Comparison of ENCODE assay signal across 12 cellular contexts in genomic region chr14:90642239-90642717, GRCh38.
DNase-seq lines count a peak whose midpoint lies in the region; ATAC-seq lines count a peak whose summit lies in the region.
"Had no signal": no experiment of that assay in that cellular context is flagged by ENCODE, and none has a peak within 500 bp of the region (broad histone marks: within the 10 kb centered on the region; RNA-seq: fewer than 3 reads in every experiment).

No MANE protein-coding gene starts in this region.

- H3K4me3 ChIP-seq in muscle layer of colon (ENCODE audit: low read depth in 1 of 2, low read length in 2 of 2) = no peak overlapping the region
- H3K4me3 ChIP-seq: Peyer's patch had no signal

- intact Hi-C loops in Right ventricle myocardium inferior (cut with DNase I) = no loop called here
- intact Hi-C loops in cardiac septum (cut with DNase I) = no loop called here
- intact Hi-C loops in Right ventricle myocardium superior (cut with DNase I) = no loop called here

- ATAC-seq in Right ventricle myocardium inferior = peak; percentile 67
- ATAC-seq in Right ventricle myocardium superior (ENCODE audit: poor library complexity) = peak; percentile 76
- ATAC-seq: HCT116 had no signal

- no peaks in the 10 kb centered on the region for H3K9me3 ChIP-seq in muscle layer of colon (ENCODE audit: low read length)
- H3K9me3 ChIP-seq: Peyer's patch had no signal

- H3K36me3 ChIP-seq in muscle layer of colon (ENCODE audit: insufficient read depth, low read length) = peaks cover 9% of the 10 kb centered on the region
- H3K36me3 ChIP-seq: Peyer's patch had no signal

- H3K27ac ChIP-seq in muscle layer of colon (ENCODE audit: low read depth, low read length) = peak overlapping the region; percentile 75

- H3K9ac ChIP-seq in muscle layer of colon (ENCODE audit: low read length) = no peak overlapping the region

- DNase-seq in Right ventricle myocardium inferior (ENCODE audit: missing footprints) (no peak), cardiac septum (ENCODE audit: low spot score) (no peak), Right ventricle myocardium superior (no peak), NCI-H2196 (lab: John Stamatoyannopoulos, UW; ENCODE audit: unreplicated experiment) (no peak), T-helper 1 cell (no peak)
- DNase-seq in activated CD4-positive, CD25-positive, alpha-beta regulatory T cell treated with anti-CD3 and anti-CD28 coated beads, Interleukin-2, amount 50 U/mL, for 72 hours = no peak
- no peak for DNase-seq in stimulated activated CD4-positive, alpha-beta T cell treated with anti-CD3 and anti-CD28 coated beads, Interleukin-15, amount 100 ng/mL, for 24 hours
- DNase-seq: activated B cell treated with CpG ODN at 0.5 μM for 24 hours, NCI-H1105, Peyer's patch had no signal

- H3K27me3 ChIP-seq in muscle layer of colon (ENCODE audit: control insufficient read depth in 1 of 2, insufficient read depth in 2 of 2, low read length in 2 of 2) = no peaks in the 10 kb centered on the region
- H3K27me3 ChIP-seq: Peyer's patch had no signal

- H3K4me1 ChIP-seq in muscle layer of colon (ENCODE audit: insufficient read depth, low read length) = peaks cover 47% of the 10 kb centered on the region
- H3K4me1 ChIP-seq: Peyer's patch had no signal
